Comparison of ENCODE assay signal across 8 cellular contexts in genomic region chr17:62064029-62064790, GRCh38. TPM values are rescaled to one million over a fixed set of nuclear protein-coding genes. Genes with fewer than 3 reads are reported as not detected.
DNase-seq lines count a peak whose midpoint lies in the region; ATAC-seq and TF ChIP-seq lines count a peak whose summit lies in the region.

No MANE protein-coding gene starts in this region.

- peak overlapping the region; percentile 62; the same call in 1 of the 2 replicates for H2AFZ ChIP-seq in DND-41 (ENCODE audit: low read depth, low read length)

- TF ChIP-seq CTCF in DND-41 (IDR thresholded peaks at IDR 0.05; ENCODE audit: borderline replicate concordance, extremely low read depth, low read length, poor library complexity, severe bottlenecking) (no peak), adrenal gland (IDR thresholded peaks at IDR 0.05) (no peak)

- H3K9ac ChIP-seq in DND-41 (ENCODE audit: low read depth, low read length) (peak overlapping the region; percentile 96), stomach smooth muscle (ENCODE audit: low read length in 2 of 2) (peak overlapping the region; percentile 91)

- ATAC-seq in DND-41 (ENCODE audit: insufficient read depth, low read depth), result 0 out of 3 replicates have a peak, but pooled peaks have one; percentile 23
- ATAC-seq in GM18909 (IDR thresholded peaks at IDR 0.05; ENCODE audit: poor library complexity, unreplicated experiment), result no peak
- no peak for ATAC-seq in HG03045 (IDR thresholded peaks at IDR 0.05; ENCODE audit: unreplicated experiment)

- H3K27me3 ChIP-seq in DND-41 (ENCODE audit: insufficient read depth, low read length, poor library complexity) (no peaks in the 10 kb centered on the region), adrenal gland (no peaks in the 10 kb centered on the region), stomach smooth muscle (ENCODE audit: control insufficient read depth in 1 of 2, insufficient read depth in 2 of 2, low read length in 2 of 2) (no peaks in the 10 kb centered on the region)

- no peak for DNase-seq in DND-41
- DNase-seq in Jurkat, Clone E6-1 (ENCODE audit: low read depth, low spot score), result peak; percentile 51
- DNase-seq in adrenal gland, result no peak
- DNase-seq in iris pigment epithelial cell (ENCODE audit: low read depth), result peak; percentile 56
- no peak for DNase-seq in activated CD4-positive, alpha-beta T cell treated with anti-CD3 and anti-CD28 coated beads for 4 hours

- no peaks in the 10 kb centered on the region for H3K9me3 ChIP-seq in DND-41 (ENCODE audit: insufficient read depth, low read length, severe bottlenecking)
- H3K9me3 ChIP-seq in adrenal gland (replicated peaks in 1 of 3), result no peaks in the 10 kb centered on the region
- no peaks in the 10 kb centered on the region for H3K9me3 ChIP-seq in stomach smooth muscle (ENCODE audit: control insufficient read depth in 2 of 2, low read length in 2 of 2)

- intact Hi-C loops in adrenal gland (cut with DNase I), result loop anchor here in 1 of 2 donors (10.0 kb wide), 1 partner anchor 429 kb away; no protein-coding TSS in a partner anchor

- H3K36me3 ChIP-seq in DND-41 (ENCODE audit: insufficient read depth, low read length), result peaks cover 33% of the 10 kb centered on the region
- peaks cover 0 to 13% of the 10 kb centered on the region in 2 donors for H3K36me3 ChIP-seq in adrenal gland (replicated peaks in 1 of 2)
- H3K36me3 ChIP-seq in stomach smooth muscle (ENCODE audit: control insufficient read depth in 2 of 2, insufficient read depth in 2 of 2, low read length in 2 of 2), result peaks cover 3 to 4% of the 10 kb centered on the region in 2 donors

- H3K27ac ChIP-seq in DND-41 (ENCODE audit: low read length) (peak overlapping the region; percentile 75), adrenal gland (peak overlapping the region; percentile 53 to 99 (median 98)), stomach smooth muscle (ENCODE audit: low read length) (peak overlapping the region; percentile 69)

- peak overlapping the region; percentile 49 to 80 for H3K4me3 ChIP-seq in DND-41 (ENCODE audit: low read depth in 1 of 2, low read length in 2 of 2)
- peak overlapping the region; percentile 95 for H3K4me3 ChIP-seq in Jurkat, Clone E6-1 (ENCODE audit: low read length)
- peak overlapping the region in 3 of 4 donors; percentile 56 to 98 (median 96) for H3K4me3 ChIP-seq in adrenal gland
- H3K4me3 ChIP-seq in stomach smooth muscle (ENCODE audit: low read length in 2 of 2), result peak overlapping the region; percentile 90 to 99

- H3K79me2 ChIP-seq in DND-41 (ENCODE audit: insufficient read depth, low read length), result peaks cover 63% of the 10 kb centered on the region

- no peak for TF ChIP-seq POLR2A in adrenal gland (IDR thresholded peaks at IDR 0.05)

- H3K4me1 ChIP-seq in DND-41 (ENCODE audit: insufficient read depth, low read length) (peaks cover 50% of the 10 kb centered on the region), adrenal gland (replicated peaks in 1 of 2) (peaks cover 21 to 31% of the 10 kb centered on the region in 2 donors), stomach smooth muscle (ENCODE audit: control insufficient read depth, insufficient read depth, low read length) (peaks cover 6% of the 10 kb centered on the region)

- peak overlapping the region; percentile 86 for H3K4me2 ChIP-seq in DND-41 (ENCODE audit: insufficient read depth, low read length)

- 0 to 2% (median 1%) methylated on average over 5 of the region's 5 CpGs for WGBS in adrenal gland, 4 donors

- peaks cover 39% of the 10 kb centered on the region; the same call in 1 of the 2 replicates for H4K20me1 ChIP-seq in DND-41 (ENCODE audit: insufficient read depth, low read length)

RNA-seq across cellular contexts. Expression of gene MED13, which starts 0.9 kb away (rescaled TPM):
- 12.4 TPM for polyA plus RNA-seq in Jurkat, Clone E6-1 (2012; ENCODE audit: insufficient read depth, insufficient read length)
- total RNA-seq in adrenal gland, result 10 to 100 TPM; 32.4 to 62.3 (median 53.7) TPM
- polyA plus RNA-seq in adrenal gland, result 10 to 100 TPM in 2 of 3 donors, 1 to 10 TPM in 1; 8.2 to 25.0 (median 12.6) TPM

Comparison
In these comparisons a context has a peak if more than half of its experiments do, and no peak if none do; other contexts are left out.
1. DNase-seq: peak in Jurkat, Clone E6-1 (single experiment) and iris pigment epithelial cell (single experiment); none in DND-41 (single experiment), adrenal gland (0 of 7) and activated CD4-positive, alpha-beta T cell treated with anti-CD3 and anti-CD28 coated beads for 4 hours (0 of 2).
2. Peak in every context shown above with its lines, with median percentiles within 50 percentile points of each other: H3K27ac ChIP-seq and H3K4me3 ChIP-seq.